ENCODE assay signal across 1 cellular context in the genomic region with DNA sequence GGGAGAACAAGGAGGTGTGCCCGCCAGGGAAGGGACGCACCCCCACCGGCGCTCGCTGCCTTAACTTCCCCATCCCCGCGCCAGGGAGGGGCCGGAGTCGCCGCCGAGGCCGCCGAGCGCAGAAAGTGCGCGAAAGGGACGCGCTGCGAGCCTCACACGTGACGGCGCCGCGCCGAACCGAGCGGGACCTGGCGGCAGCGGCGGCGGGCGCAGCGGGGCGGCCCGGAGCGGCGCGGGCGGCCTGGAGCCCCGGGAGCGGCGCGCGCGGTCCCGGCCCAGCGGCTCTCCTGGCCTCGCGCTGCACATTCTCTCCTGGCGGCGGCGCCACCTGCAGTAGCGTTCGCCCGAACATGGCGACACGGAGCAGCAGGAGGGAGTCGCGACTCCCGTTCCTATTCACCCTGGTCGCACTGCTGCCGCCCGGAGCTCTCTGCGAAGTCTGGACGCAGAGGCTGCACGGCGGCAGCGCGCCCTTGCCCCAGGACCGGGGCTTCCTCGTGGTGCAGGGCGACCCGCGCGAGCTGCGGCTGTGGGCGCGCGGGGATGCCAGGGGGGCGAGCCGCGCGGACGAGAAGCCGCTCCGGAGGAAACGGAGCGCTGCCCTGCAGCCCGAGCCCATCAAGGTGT.
TF ChIP-seq lines count a peak whose summit lies in the region.

A gene with protein sequence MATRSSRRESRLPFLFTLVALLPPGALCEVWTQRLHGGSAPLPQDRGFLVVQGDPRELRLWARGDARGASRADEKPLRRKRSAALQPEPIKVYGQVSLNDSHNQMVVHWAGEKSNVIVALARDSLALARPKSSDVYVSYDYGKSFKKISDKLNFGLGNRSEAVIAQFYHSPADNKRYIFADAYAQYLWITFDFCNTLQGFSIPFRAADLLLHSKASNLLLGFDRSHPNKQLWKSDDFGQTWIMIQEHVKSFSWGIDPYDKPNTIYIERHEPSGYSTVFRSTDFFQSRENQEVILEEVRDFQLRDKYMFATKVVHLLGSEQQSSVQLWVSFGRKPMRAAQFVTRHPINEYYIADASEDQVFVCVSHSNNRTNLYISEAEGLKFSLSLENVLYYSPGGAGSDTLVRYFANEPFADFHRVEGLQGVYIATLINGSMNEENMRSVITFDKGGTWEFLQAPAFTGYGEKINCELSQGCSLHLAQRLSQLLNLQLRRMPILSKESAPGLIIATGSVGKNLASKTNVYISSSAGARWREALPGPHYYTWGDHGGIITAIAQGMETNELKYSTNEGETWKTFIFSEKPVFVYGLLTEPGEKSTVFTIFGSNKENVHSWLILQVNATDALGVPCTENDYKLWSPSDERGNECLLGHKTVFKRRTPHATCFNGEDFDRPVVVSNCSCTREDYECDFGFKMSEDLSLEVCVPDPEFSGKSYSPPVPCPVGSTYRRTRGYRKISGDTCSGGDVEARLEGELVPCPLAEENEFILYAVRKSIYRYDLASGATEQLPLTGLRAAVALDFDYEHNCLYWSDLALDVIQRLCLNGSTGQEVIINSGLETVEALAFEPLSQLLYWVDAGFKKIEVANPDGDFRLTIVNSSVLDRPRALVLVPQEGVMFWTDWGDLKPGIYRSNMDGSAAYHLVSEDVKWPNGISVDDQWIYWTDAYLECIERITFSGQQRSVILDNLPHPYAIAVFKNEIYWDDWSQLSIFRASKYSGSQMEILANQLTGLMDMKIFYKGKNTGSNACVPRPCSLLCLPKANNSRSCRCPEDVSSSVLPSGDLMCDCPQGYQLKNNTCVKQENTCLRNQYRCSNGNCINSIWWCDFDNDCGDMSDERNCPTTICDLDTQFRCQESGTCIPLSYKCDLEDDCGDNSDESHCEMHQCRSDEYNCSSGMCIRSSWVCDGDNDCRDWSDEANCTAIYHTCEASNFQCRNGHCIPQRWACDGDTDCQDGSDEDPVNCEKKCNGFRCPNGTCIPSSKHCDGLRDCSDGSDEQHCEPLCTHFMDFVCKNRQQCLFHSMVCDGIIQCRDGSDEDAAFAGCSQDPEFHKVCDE (N-terminal part only) (plus strand): TSS at position 333 of the 627 bp plus-strand sequence. CDS start 18 bp downstream, at position 351.

TF ChIP-seq in WTC11, 78 proteins besides CTCF, POLR2A, EP300 and RAD21 (continued from another document):
- no peak for TF ChIP-seq AFF4 (CRISPR knock-in tag; IDR thresholded peaks at IDR 0.05; ENCODE audit: borderline replicate concordance)
- TF ChIP-seq ATF2 (CRISPR knock-in tag; IDR thresholded peaks at IDR 0.05; ENCODE audit: borderline replicate concordance, low read depth) = no peak
- no peak for TF ChIP-seq NFE2L1 (CRISPR knock-in tag; IDR thresholded peaks at IDR 0.05)
TF ChIP-seq in WTC11: peak in this region for 21.
